ENCODE assay signal across 35 cellular contexts in the genomic region with DNA sequence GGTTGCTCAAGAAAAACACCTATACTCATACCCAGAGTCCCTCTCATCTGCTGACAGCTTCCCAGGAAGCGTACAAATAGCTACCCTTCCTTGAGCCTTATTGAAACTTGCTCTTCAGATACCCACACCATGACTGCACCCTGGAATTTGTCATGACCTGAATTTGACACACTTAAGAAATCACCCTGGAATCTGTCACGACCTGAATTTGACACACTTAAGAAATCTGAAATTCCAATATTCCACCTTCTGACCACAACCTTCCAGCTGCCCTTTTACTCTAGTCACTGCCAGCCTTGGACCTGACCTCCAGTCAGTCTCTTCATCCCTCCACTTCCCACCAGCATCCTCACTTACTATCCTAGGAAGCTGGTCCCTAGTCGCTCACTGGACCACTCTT. TPM values are rescaled to one million over a fixed set of nuclear protein-coding genes. Genes with fewer than 3 reads are reported as not detected.
"Had no signal": no experiment of that assay in that cellular context is flagged by ENCODE, and none has a peak within 500 bp of the region (broad histone marks: within the 10 kb centered on the region; RNA-seq: fewer than 3 reads in every experiment).

No MANE protein-coding gene starts in this region.

- H3K4me2 ChIP-seq: KMS-11 had no signal

- H3K27ac ChIP-seq: KMS-11, RWPE1, VCaP had no signal

- DNase-seq: activated B cell treated with CpG ODN at 0.5 μM for 24 hours; activated CD4-positive, alpha-beta T cell treated with anti-CD3 and anti-CD28 coated beads for 1 hour; activated CD4-positive, alpha-beta T cell treated with anti-CD3 and anti-CD28 coated beads, Interleukin-2, amount 10 ng/mL, durations not matched to agents 7 days and 5 days; activated CD4-positive, alpha-beta T cell treated with anti-CD3 and anti-CD28 coated beads, Interleukin-2, amount 50 U/mL, for 48 hours; activated CD8-positive, alpha-beta T cell treated with anti-CD3 and anti-CD28 coated beads, Interleukin-2, amount 10 ng/mL, durations not matched to agents 7 days and 5 days; activated gamma-delta T cell; activated naive CD4-positive, alpha-beta T cell treated with Interleukin-2 at 50 U/mL for 16 hours; activated T-cell treated with anti-CD3 and anti-CD28 coated beads, Interleukin-2, amount 50 U/mL, for 24 hours; anterior cingulate cortex; central memory CD4-positive, alpha-beta T cell; NCI-H1105; NCI-H1417 treated with DMSO at 0.1 percent for 48 hours; NCI-H187 treated with DMSO at 0.1 percent for 48 hours; NCI-H2081; NCI-H2171 treated with DMSO at 0.1 percent for 48 hours; NCI-H226; NCI-H446 treated with DMSO at 0.1 percent for 48 hours; NCI-H524; NCI-H69; NK-92 treated with Interleukin-12 subunit alpha and Interleukin-12 subunit beta, amount 100 ng/mL, for 24 hours; Right ventricle myocardium superior; SW 1271; T-helper 1 cell; T-helper 2 cell; T-helper 9 cell had no signal

- ATAC-seq: activated CD8-positive, alpha-beta T cell treated with anti-CD3 and anti-CD28 coated beads, Interleukin-2, amount 10 ng/mL, durations not matched to agents 7 days and 5 days had no signal

- H3K27me3 Mint-ChIP-seq: activated B cell treated with CpG ODN at 0.5 μM for 24 hours; activated CD4-positive, alpha-beta T cell treated with anti-CD3 and anti-CD28 coated beads, Interleukin-2, amount 10 ng/mL, durations not matched to agents 7 days and 5 days; activated naive CD4-positive, alpha-beta T cell treated with anti-CD3 and anti-CD28 coated beads, Interleukin-2, amount 50 U/mL, for 24 hours; activated T-cell treated with anti-CD3 and anti-CD28 coated beads, Interleukin-2, amount 50 U/mL, for 24 hours had no signal

- H3K4me3 Mint-ChIP-seq: activated B cell treated with CpG ODN at 0.5 μM for 24 hours; activated CD4-positive, alpha-beta T cell treated with anti-CD3 and anti-CD28 coated beads, Interleukin-2, amount 10 ng/mL, durations not matched to agents 7 days and 5 days; activated CD8-positive, alpha-beta T cell treated with anti-CD3 and anti-CD28 coated beads, Interleukin-2, amount 10 ng/mL, durations not matched to agents 7 days and 5 days; activated naive CD4-positive, alpha-beta T cell treated with anti-CD3 and anti-CD28 coated beads, Interleukin-2, amount 50 U/mL, for 24 hours; activated T-cell treated with anti-CD3 and anti-CD28 coated beads, Interleukin-2, amount 50 U/mL, for 24 hours; brain had no signal

- H3K27ac Mint-ChIP-seq: activated B cell treated with CpG ODN at 0.5 μM for 24 hours; activated CD4-positive, alpha-beta T cell treated with anti-CD3 and anti-CD28 coated beads, Interleukin-2, amount 10 ng/mL, durations not matched to agents 7 days and 5 days; activated CD8-positive, alpha-beta T cell treated with anti-CD3 and anti-CD28 coated beads, Interleukin-2, amount 10 ng/mL, durations not matched to agents 7 days and 5 days; activated naive CD4-positive, alpha-beta T cell treated with anti-CD3 and anti-CD28 coated beads, Interleukin-2, amount 50 U/mL, for 24 hours; activated T-cell treated with anti-CD3 and anti-CD28 coated beads, Interleukin-2, amount 50 U/mL, for 24 hours; activated T-helper 2 cell treated with anti-CD3 and anti-CD28 coated beads, Interferon-gamma antibody, Interleukin-2, Interleukin-4, amounts not matched to agents 10 μg/mL and 5 μg/mL and 100 μg/mL, durations not matched to agents 14 hours and 24 hours and 36 hours; brain had no signal

- H3K9ac ChIP-seq: KMS-11 had no signal

- H3K9me3 Mint-ChIP-seq: activated B cell treated with CpG ODN at 0.5 μM for 24 hours; activated CD4-positive, alpha-beta T cell treated with anti-CD3 and anti-CD28 coated beads, Interleukin-2, amount 10 ng/mL, durations not matched to agents 7 days and 5 days; activated naive CD4-positive, alpha-beta T cell treated with anti-CD3 and anti-CD28 coated beads, Interleukin-2, amount 50 U/mL, for 24 hours; activated T-cell treated with anti-CD3 and anti-CD28 coated beads, Interleukin-2, amount 50 U/mL, for 24 hours; activated T-helper 2 cell treated with anti-CD3 and anti-CD28 coated beads, Interferon-gamma antibody, Interleukin-2, Interleukin-4, amounts not matched to agents 10 μg/mL and 5 μg/mL and 100 μg/mL, durations not matched to agents 14 hours and 24 hours and 36 hours; brain had no signal

- FAIRE-seq: RCC 7860 had no signal

RNA-seq across cellular contexts. Expression of a gene that starts 54.9 kb away (rescaled TPM):
- total RNA-seq: activated CD4-positive, alpha-beta T cell treated with anti-CD3 and anti-CD28 coated beads, Interleukin-2, amount 10 ng/mL, durations not matched to agents 7 days and 5 days; activated CD8-positive, alpha-beta T cell treated with anti-CD3 and anti-CD28 coated beads, Interleukin-2, amount 10 ng/mL, durations not matched to agents 7 days and 5 days; cerebellum; LHCN-M2; PC-3 had no signal
